Comparison of ENCODE assay signal across 30 cellular contexts in genomic region chr1:18895317-18895716, GRCh38. TPM values are rescaled to one million over a fixed set of nuclear protein-coding genes. Genes with fewer than 3 reads are reported as not detected.
"Had no signal": no experiment of that assay in that cellular context is flagged by ENCODE, and none has a peak within 500 bp of the region (broad histone marks: within the 10 kb centered on the region; RNA-seq: fewer than 3 reads in every experiment).

No MANE protein-coding gene starts in this region.

- H3K9me3 ChIP-seq: esophagus muscularis mucosa, gastroesophageal sphincter, lower lobe of right lung, mucosa of descending colon, right lobe of liver, stomach, suprapubic skin, tibial nerve had no signal

- H3K27me3 Mint-ChIP-seq: activated CD4-positive, alpha-beta T cell treated with anti-CD3 and anti-CD28 coated beads, Interleukin-2, amount 10 ng/mL, durations not matched to agents 7 days and 5 days; activated CD8-positive, alpha-beta memory T cell treated with anti-CD3 and anti-CD28 coated beads, Interleukin-2, amount 10 ng/mL, durations not matched to agents 7 days and 5 days; activated CD8-positive, alpha-beta T cell treated with anti-CD3 and anti-CD28 coated beads for 36 hours; activated naive CD4-positive, alpha-beta T cell treated with anti-CD3 and anti-CD28 coated beads, Interleukin-2, amount 50 U/mL, for 24 hours; central memory CD8-positive, alpha-beta T cell; effector memory CD8-positive, alpha-beta T cell had no signal

- H3K4me3 Mint-ChIP-seq: activated CD4-positive, alpha-beta T cell treated with anti-CD3 and anti-CD28 coated beads, Interleukin-2, amount 10 ng/mL, durations not matched to agents 7 days and 5 days; activated CD8-positive, alpha-beta memory T cell treated with anti-CD3 and anti-CD28 coated beads, Interleukin-2, amount 10 ng/mL, durations not matched to agents 7 days and 5 days; activated CD8-positive, alpha-beta T cell treated with anti-CD3 and anti-CD28 coated beads for 36 hours; activated naive CD4-positive, alpha-beta T cell treated with anti-CD3 and anti-CD28 coated beads, Interleukin-2, amount 50 U/mL, for 24 hours; activated T-helper 1 cell treated with anti-CD3 and anti-CD28 coated beads, Interleukin-12 subunit alpha, Interleukin-12 subunit beta, Interleukin-2, Interleukin-4 antibody, amounts not matched to agents 30 ng/mL and 10 ng/mL and 1 ng/mL, durations not matched to agents 14 hours and 24 hours and 36 hours; central memory CD8-positive, alpha-beta T cell; effector memory CD8-positive, alpha-beta T cell; stimulated activated effector memory CD8-positive, alpha-beta T cell treated with anti-CD3 and anti-CD28 coated beads, Interleukin-12 subunit alpha, Interleukin-12 subunit beta, amount 100 ng/mL, for 72 hours; T-helper 2 cell treated with Interferon-gamma antibody and Interleukin-4, amounts not matched to agents 5 μg/mL and 100 μg/mL, for 36 hours had no signal

- H3K27ac ChIP-seq: esophagus muscularis mucosa, gastroesophageal sphincter, lower lobe of right lung, right lobe of liver, skin epidermis, stomach, suprapubic skin, WERI-Rb-1 had no signal

- H3K9me3 Mint-ChIP-seq: activated CD4-positive, alpha-beta T cell treated with anti-CD3 and anti-CD28 coated beads, Interleukin-2, amount 10 ng/mL, durations not matched to agents 7 days and 5 days; activated CD8-positive, alpha-beta T cell treated with anti-CD3 and anti-CD28 coated beads for 36 hours; activated naive CD4-positive, alpha-beta T cell treated with anti-CD3 and anti-CD28 coated beads, Interleukin-2, amount 50 U/mL, for 24 hours; activated T-helper 1 cell treated with anti-CD3 and anti-CD28 coated beads, Interleukin-12 subunit alpha, Interleukin-12 subunit beta, Interleukin-2, Interleukin-4 antibody, amounts not matched to agents 30 ng/mL and 10 ng/mL and 1 ng/mL, durations not matched to agents 14 hours and 24 hours and 36 hours; central memory CD8-positive, alpha-beta T cell; effector memory CD8-positive, alpha-beta T cell; nephron progenitor cell; stimulated activated effector memory CD8-positive, alpha-beta T cell treated with anti-CD3 and anti-CD28 coated beads, Interleukin-12 subunit alpha, Interleukin-12 subunit beta, amount 100 ng/mL, for 72 hours; T-helper 2 cell treated with Interferon-gamma antibody and Interleukin-4, amounts not matched to agents 5 μg/mL and 100 μg/mL, for 36 hours had no signal

- H3K36me3 Mint-ChIP-seq: activated CD8-positive, alpha-beta memory T cell treated with anti-CD3 and anti-CD28 coated beads, Interleukin-2, amount 10 ng/mL, durations not matched to agents 7 days and 5 days; activated naive CD4-positive, alpha-beta T cell treated with anti-CD3 and anti-CD28 coated beads, Interleukin-2, amount 50 U/mL, for 24 hours; stimulated activated effector memory CD8-positive, alpha-beta T cell treated with anti-CD3 and anti-CD28 coated beads, Interleukin-12 subunit alpha, Interleukin-12 subunit beta, amount 100 ng/mL, for 72 hours had no signal

- H3K27me3 ChIP-seq: dorsolateral prefrontal cortex, esophagus muscularis mucosa, gastroesophageal sphincter, right lobe of liver, stomach, suprapubic skin, tibial nerve had no signal

- H3K36me3 ChIP-seq: stomach, suprapubic skin, WERI-Rb-1 had no signal

- H3K4me1 Mint-ChIP-seq: activated CD8-positive, alpha-beta memory T cell treated with anti-CD3 and anti-CD28 coated beads, Interleukin-2, amount 10 ng/mL, durations not matched to agents 7 days and 5 days; central memory CD8-positive, alpha-beta T cell; stimulated activated effector memory CD8-positive, alpha-beta T cell treated with anti-CD3 and anti-CD28 coated beads, Interleukin-12 subunit alpha, Interleukin-12 subunit beta, amount 100 ng/mL, for 72 hours had no signal

- H3K4me3 ChIP-seq: dorsolateral prefrontal cortex, esophagus muscularis mucosa, gastroesophageal sphincter, lower lobe of right lung, mucosa of descending colon, right lobe of liver, skin epidermis, stomach, suprapubic skin, tibial nerve had no signal

- DNase-seq: activated CD4-positive, alpha-beta T cell treated with anti-CD3 and anti-CD28 coated beads, Interleukin-2, amount 10 ng/mL, durations not matched to agents 7 days and 5 days; activated CD4-positive, CD25-positive, alpha-beta regulatory T cell treated with anti-CD3 and anti-CD28 coated beads, Interleukin-2, amount 50 U/mL, for 72 hours; activated CD8-positive, alpha-beta memory T cell treated with anti-CD3 and anti-CD28 coated beads, Interleukin-2, amount 10 ng/mL, durations not matched to agents 7 days and 5 days; activated CD8-positive, alpha-beta T cell treated with anti-CD3 and anti-CD28 coated beads for 36 hours; activated gamma-delta T cell treated with Interleukin-2 at 50 U/mL for 16 hours; activated T-cell treated with anti-CD3 and anti-CD28 coated beads for 4 hours; anterior cingulate cortex; dorsolateral prefrontal cortex; effector memory CD8-positive, alpha-beta T cell; head of caudate nucleus; left colon; lower lobe of right lung; mesendoderm; mucosa of descending colon; nephron progenitor cell; stimulated activated CD4-positive, alpha-beta T cell treated with anti-CD3 and anti-CD28 coated beads, Interleukin-2, amount 100 ng/mL, for 24 hours; stomach; WERI-Rb-1 had no signal

- H3K4me1 ChIP-seq: lower lobe of right lung had no signal

- H3K27ac Mint-ChIP-seq: activated CD4-positive, alpha-beta T cell treated with anti-CD3 and anti-CD28 coated beads, Interleukin-2, amount 10 ng/mL, durations not matched to agents 7 days and 5 days; activated CD8-positive, alpha-beta memory T cell treated with anti-CD3 and anti-CD28 coated beads, Interleukin-2, amount 10 ng/mL, durations not matched to agents 7 days and 5 days; activated CD8-positive, alpha-beta T cell treated with anti-CD3 and anti-CD28 coated beads for 36 hours; activated naive CD4-positive, alpha-beta T cell treated with anti-CD3 and anti-CD28 coated beads, Interleukin-2, amount 50 U/mL, for 24 hours; activated T-helper 1 cell treated with anti-CD3 and anti-CD28 coated beads, Interleukin-12 subunit alpha, Interleukin-12 subunit beta, Interleukin-2, Interleukin-4 antibody, amounts not matched to agents 30 ng/mL and 10 ng/mL and 1 ng/mL, durations not matched to agents 14 hours and 24 hours and 36 hours; effector memory CD8-positive, alpha-beta T cell; nephron progenitor cell; stimulated activated effector memory CD8-positive, alpha-beta T cell treated with anti-CD3 and anti-CD28 coated beads, Interleukin-12 subunit alpha, Interleukin-12 subunit beta, amount 100 ng/mL, for 72 hours; T-helper 2 cell treated with Interferon-gamma antibody and Interleukin-4, amounts not matched to agents 5 μg/mL and 100 μg/mL, for 36 hours had no signal

RNA-seq across cellular contexts. Expression of gene TAS1R2, which starts 35.9 kb away (rescaled TPM):
- total RNA-seq: activated CD4-positive, alpha-beta T cell treated with anti-CD3 and anti-CD28 coated beads, Interleukin-2, amount 10 ng/mL, durations not matched to agents 7 days and 5 days; activated CD8-positive, alpha-beta memory T cell treated with anti-CD3 and anti-CD28 coated beads, Interleukin-2, amount 10 ng/mL, durations not matched to agents 7 days and 5 days; activated CD8-positive, alpha-beta T cell treated with anti-CD3 and anti-CD28 coated beads for 36 hours; activated T-helper 1 cell treated with anti-CD3 and anti-CD28 coated beads, Interleukin-12 subunit alpha, Interleukin-12 subunit beta, Interleukin-2, Interleukin-4 antibody, amounts not matched to agents 30 ng/mL and 10 ng/mL and 1 ng/mL, durations not matched to agents 14 hours and 24 hours and 36 hours; dorsolateral prefrontal cortex; endothelial cell of umbilical vein; esophagus muscularis mucosa; gastroesophageal sphincter; left colon; lower lobe of right lung; mucosa of descending colon; tibial nerve had no signal
